9 cellular contexts compared by ENCODE assay signal in the genomic region with DNA sequence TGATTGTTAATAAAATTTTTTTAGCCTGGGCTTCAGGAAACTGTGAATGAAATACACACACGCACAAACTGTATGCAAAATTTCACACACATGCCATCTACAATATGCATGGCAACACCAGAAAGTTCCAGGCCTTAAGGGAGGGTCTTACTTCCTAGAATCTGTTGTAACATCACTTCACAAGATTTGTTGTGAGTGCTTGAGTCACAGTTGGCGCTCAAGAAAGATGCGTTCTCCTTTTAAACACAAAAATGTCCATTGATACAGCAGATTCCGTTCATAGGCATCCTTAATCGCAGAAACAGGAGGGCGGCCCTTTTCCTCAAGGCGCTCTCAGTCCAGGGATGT. TPM values are rescaled to one million over a fixed set of nuclear protein-coding genes. Genes with fewer than 3 reads are reported as not detected.
A peak's percentile ranks its signal among the peaks of the same experiment; 100 is the strongest.
DNase-seq lines count a peak whose midpoint lies in the region; ATAC-seq and TF ChIP-seq lines count a peak whose summit lies in the region.
"Had no signal": no experiment of that assay in that cellular context is flagged by ENCODE, and none has a peak within 500 bp of the region (broad histone marks: within the 10 kb centered on the region; RNA-seq: fewer than 3 reads in every experiment).

No MANE protein-coding gene starts in this region.

- peak overlapping the region; percentile 87 for H3K4me2 ChIP-seq in Loucy (ENCODE audit: low read depth, low read length, poor library complexity, severe bottlenecking)

- H3K27me3 ChIP-seq in GM06990 (replicated peaks; ENCODE audit: control insufficient read depth, insufficient read depth, low read length) (no peaks in the 10 kb centered on the region), Loucy (ENCODE audit: insufficient read depth, low read length, poor library complexity, severe bottlenecking) (no peaks in the 10 kb centered on the region), ectodermal cell (ENCODE audit: control insufficient read depth, insufficient read depth, low read length, poor library complexity, severe bottlenecking) (peaks cover 17% of the 10 kb centered on the region)

- peaks cover 17% of the 10 kb centered on the region for H4K20me1 ChIP-seq in Loucy (ENCODE audit: insufficient read depth, low read length, poor library complexity, severe bottlenecking)

- no peaks in the 10 kb centered on the region for H3F3A ChIP-seq in Loucy (ENCODE audit: low read depth)

- no peaks in the 10 kb centered on the region for H3K9me2 ChIP-seq in Loucy (replicated peaks; ENCODE audit: low read depth, low read length)

- TF ChIP-seq CTCF in GM06990 (IDR thresholded peaks at IDR 0.05; ENCODE audit: insufficient read depth, low read length, poor library complexity, severe bottlenecking) = no peak
- TF ChIP-seq CTCF in Loucy (conservative IDR thresholded peaks at IDR 0.05; ENCODE audit: low read length) = no peak
- TF ChIP-seq CTCF in omental fat pad (IDR thresholded peaks at IDR 0.05) = no peak

- peaks cover 32% of the 10 kb centered on the region for H3K4me1 ChIP-seq in Loucy (ENCODE audit: insufficient read depth, low read length, poor library complexity, severe bottlenecking)
- H3K4me1 ChIP-seq in ectodermal cell (ENCODE audit: control insufficient read depth, insufficient read depth, low read length) = no peaks in the 10 kb centered on the region

- DNase-seq in GM06990 (ENCODE audit: extremely low read depth, insufficient read length) (no peak), omental fat pad (ENCODE audit: low spot score) (no peak), SKM-1 treated with dmso at 0.1 percent for 144 hours (lab: John Stamatoyannopoulos, UW; ENCODE audit: unreplicated experiment) (no peak), NCI-H226 (no peak), NCI-H2196 treated with DMSO at 0.1 percent for 48 hours (lab: John Stamatoyannopoulos, UW; ENCODE audit: unreplicated experiment) (no peak)

- 4 to 7% methylated on average over 6 to 7 of the region's 7 CpGs for WGBS in ectodermal cell, 2 experiments

- H3K36me3 ChIP-seq in GM06990 (ENCODE audit: control insufficient read depth, insufficient read depth, low read length) (no peaks in the 10 kb centered on the region; the same call in 1 of the 2 replicates), Loucy (ENCODE audit: insufficient read depth, low read length) (no peaks in the 10 kb centered on the region), ectodermal cell (ENCODE audit: control insufficient read depth, insufficient read depth, low read length) (no peaks in the 10 kb centered on the region)

- H3K27ac ChIP-seq in ectodermal cell (ENCODE audit: insufficient read depth, low read depth, low read length, poor library complexity, severe bottlenecking) = no peak overlapping the region

- peaks cover 41% of the 10 kb centered on the region for H3K79me2 ChIP-seq in Loucy (ENCODE audit: insufficient read depth, low read length)

- H3K9ac ChIP-seq in Loucy (ENCODE audit: low read depth, low read length, poor library complexity, severe bottlenecking) = peak overlapping the region; percentile 32

- no peaks in the 10 kb centered on the region for H3K9me3 ChIP-seq in Loucy (ENCODE audit: insufficient read depth, low read depth, low read length)
- H3K9me3 ChIP-seq in ectodermal cell (ENCODE audit: control insufficient read depth, low read length) = no peaks in the 10 kb centered on the region

- H3K4me3 ChIP-seq in GM06990 (replicated peaks; ENCODE audit: low read depth, low read length) (peak overlapping the region; percentile 96), Loucy (ENCODE audit: low read length, poor library complexity, severe bottlenecking) (peak overlapping the region; percentile 94), ectodermal cell (ENCODE audit: insufficient read depth, low read depth, low read length) (peak overlapping the region; percentile 95)

- H2AFZ ChIP-seq in Loucy (ENCODE audit: low read length) = peak overlapping the region; percentile 93

- ATAC-seq in omental fat pad (ENCODE audit: low FRiP score) = peak; percentile 53
- ATAC-seq in HG03039 (IDR thresholded peaks at IDR 0.05; ENCODE audit: unreplicated experiment) = no peak

RNA-seq across cellular contexts. Expression of a gene that starts 0.5 kb away (rescaled TPM):
- 85.6 TPM for polyA plus RNA-seq in ectodermal cell (2013, experiment 1 of 4)
- polyA plus RNA-seq in ectodermal cell (2013, experiment 2 of 4) = 80.3 TPM
- 50.1 TPM for polyA plus RNA-seq in ectodermal cell (2013, experiment 3 of 4)
- 58.2 TPM for polyA plus RNA-seq in ectodermal cell (2013, experiment 4 of 4)
- total RNA-seq in omental fat pad = 10 to 100 TPM; 52.7 to 62.9 (median 53.7) TPM

RNA-seq across cellular contexts. Expression of a gene that starts 55.9 kb away (rescaled TPM):
- polyA plus RNA-seq in ectodermal cell (2013, experiment 1 of 4) = not detected
- 0.11 TPM for polyA plus RNA-seq in ectodermal cell (2013, experiment 2 of 4)
- polyA plus RNA-seq in ectodermal cell (2013, experiment 3 of 4) = 0.11 TPM
- not detected for polyA plus RNA-seq in ectodermal cell (2013, experiment 4 of 4)
- total RNA-seq in omental fat pad = 10 to 100 TPM in 1 of 4 donors, 1 to 10 TPM in 3; 3.5 to 10.6 (median 6.0) TPM
- total RNA-seq: HT1080 had no signal

RNA-seq across cellular contexts. Expression of a gene that starts 56.6 kb away (rescaled TPM):
- polyA plus RNA-seq in ectodermal cell (2013, experiment 1 of 4) = not detected
- polyA plus RNA-seq in ectodermal cell (2013, experiment 2 of 4) = not detected
- not detected for polyA plus RNA-seq in ectodermal cell (2013, experiment 3 of 4)
- 0.32 TPM for polyA plus RNA-seq in ectodermal cell (2013, experiment 4 of 4)
- total RNA-seq in omental fat pad = not detected
- total RNA-seq: HT1080 had no signal
